8 cellular contexts compared by ENCODE assay signal in genomic region chr11:62880231-62880802, GRCh38. TPM values are rescaled to one million over a fixed set of nuclear protein-coding genes. Genes with fewer than 3 reads are reported as not detected.
DNase-seq lines count a peak whose midpoint lies in the region; ATAC-seq and TF ChIP-seq lines count a peak whose summit lies in the region.

No MANE protein-coding gene starts in this region.

- peak overlapping the region; percentile 98 for H3K9ac ChIP-seq in OCI-LY1 (ENCODE audit: low read length)

- peak overlapping the region; percentile 85 for H3K27ac ChIP-seq in OCI-LY1 (ENCODE audit: low read depth, low read length, poor library complexity, severe bottlenecking)

- no peaks in the 10 kb centered on the region for H3K9me2 ChIP-seq in OCI-LY1 (ENCODE audit: low read depth, low read length)

- peaks cover 80% of the 10 kb centered on the region for H3K36me3 ChIP-seq in OCI-LY1 (ENCODE audit: insufficient read depth, low read length)

- H3K27me3 ChIP-seq in OCI-LY1 (ENCODE audit: insufficient read depth, low read length) = no peaks in the 10 kb centered on the region

- H3K9me3 ChIP-seq in OCI-LY1 (ENCODE audit: low read length) = no peaks in the 10 kb centered on the region

- H3K27me3 Mint-ChIP-seq in activated CD4-positive, alpha-beta T cell treated with anti-CD3 and anti-CD28 coated beads for 36 hours = no peaks in the 10 kb centered on the region
- peaks cover 30% of the 10 kb centered on the region for H3K27me3 Mint-ChIP-seq in brain

- H3K36me3 Mint-ChIP-seq in activated CD4-positive, alpha-beta T cell treated with anti-CD3 and anti-CD28 coated beads for 36 hours (ENCODE audit: low read depth) = peaks cover 72% of the 10 kb centered on the region
- peaks cover 37% of the 10 kb centered on the region for H3K36me3 Mint-ChIP-seq in brain

- no peak overlapping the region for H2AFZ ChIP-seq in OCI-LY1 (ENCODE audit: low read length)

- ATAC-seq in activated CD4-positive, alpha-beta T cell treated with anti-CD3 and anti-CD28 coated beads for 36 hours = peak; percentile 40
- peak; percentile 24 for ATAC-seq in HG02610 (IDR thresholded peaks at IDR 0.05; ENCODE audit: unreplicated experiment)

- H3K9me3 Mint-ChIP-seq in activated CD4-positive, alpha-beta T cell treated with anti-CD3 and anti-CD28 coated beads for 36 hours (ENCODE audit: low read depth) = no peaks in the 10 kb centered on the region
- peaks cover 0 to 6% (median 0%) of the 10 kb centered on the region in 5 experiments for H3K9me3 Mint-ChIP-seq in brain

- TF ChIP-seq CTCF in OCI-LY1 (IDR thresholded peaks at IDR 0.05; ENCODE audit: low read length) = no peak
- TF ChIP-seq CTCF in brain (conservative IDR thresholded peaks at IDR 0.05) = no peak

- POLR2A ChIA-PET in activated CD4-positive, alpha-beta T cell treated with anti-CD3 and anti-CD28 coated beads for 36 hours (lab: Charles Lee) = interaction anchor here (1.3 to 6.1 kb wide), 5 partner anchors 10 to 40 kb away, joined by 7 to 71 read pairs (median 13); partner anchors contain the start of gene WDR74

- CTCF ChIA-PET in activated CD4-positive, alpha-beta T cell treated with anti-CD3 and anti-CD28 coated beads for 36 hours (lab: Charles Lee) = interaction anchor here (0.8 to 2.1 kb wide), 7 partner anchors 10 to 455 kb away, joined by 3 to 17 read pairs (median 4); partner anchors contain the start of genes LBHD1, TMEM179B and UQCC3

- no peaks in the 10 kb centered on the region for H4K20me1 ChIP-seq in OCI-LY1 (ENCODE audit: insufficient read depth, low read length)

- DNase-seq in activated CD4-positive, alpha-beta T cell treated with anti-CD3 and anti-CD28 coated beads for 36 hours = peak; percentile 74
- DNase-seq in activated CD4-positive, alpha-beta T cell treated with anti-CD3 and anti-CD28 coated beads for 4 hours = no peak
- DNase-seq in kidney glomerular epithelial cell (lab: John Stamatoyannopoulos, UW) (peak; percentile 71), cortex of kidney (lab: John Stamatoyannopoulos, UW) (no peak)
- peak; percentile 21 for DNase-seq in stimulated activated CD8-positive, alpha-beta memory T cell treated with anti-CD3 and anti-CD28 coated beads, Interleukin-4, amount 100 ng/mL, for 24 hours (ENCODE audit: low read depth)

- peak overlapping the region; percentile 72 for H3K4me3 ChIP-seq in OCI-LY1 (ENCODE audit: low read depth, low read length, poor library complexity, severe bottlenecking)

- peaks cover 34% of the 10 kb centered on the region for H3K4me1 ChIP-seq in OCI-LY1 (ENCODE audit: insufficient read depth, low read length, severe bottlenecking)

- H3K4me3 Mint-ChIP-seq in activated CD4-positive, alpha-beta T cell treated with anti-CD3 and anti-CD28 coated beads for 36 hours = peak overlapping the region; percentile 99
- peak overlapping the region; percentile 99 to 100 (median 100) for H3K4me3 Mint-ChIP-seq in brain

- no peaks in the 10 kb centered on the region for H3F3A ChIP-seq in OCI-LY1 (ENCODE audit: insufficient read depth, low read length)

- H3K27ac Mint-ChIP-seq in activated CD4-positive, alpha-beta T cell treated with anti-CD3 and anti-CD28 coated beads for 36 hours = peak overlapping the region; percentile 100
- H3K27ac Mint-ChIP-seq in brain = peak overlapping the region; percentile 100

- peak overlapping the region; percentile 93 for H3K4me2 ChIP-seq in OCI-LY1 (ENCODE audit: low read length)

- intact Hi-C loops in activated CD4-positive, alpha-beta T cell treated with anti-CD3 and anti-CD28 coated beads for 36 hours (cut with DNase I, micrococcal nuclease) = loop anchor here (1.0 to 10.0 kb wide), 12 partner anchors 48 to 1424 kb away; partner anchors contain the start of genes ATL3 (in 1 of the 2), CATSPERZ (in 1 of the 2), ESRRA (in 1 of the 2) and NXF1 (in 1 of the 2)

- peaks cover 39% of the 10 kb centered on the region for H3K4me1 Mint-ChIP-seq in activated CD4-positive, alpha-beta T cell treated with anti-CD3 and anti-CD28 coated beads for 36 hours
- H3K4me1 Mint-ChIP-seq in brain = peaks cover 62% of the 10 kb centered on the region

- peaks cover 9% of the 10 kb centered on the region for H3K79me2 ChIP-seq in OCI-LY1 (ENCODE audit: insufficient read depth, low read length)

RNA-seq across cellular contexts. Expression of gene SLC3A2, which starts 0.4 kb away (rescaled TPM):
- total RNA-seq in activated CD4-positive, alpha-beta T cell treated with anti-CD3 and anti-CD28 coated beads for 36 hours = 100 to 1,000 TPM; 401 to 402 TPM
- polyA plus RNA-seq in brain (ENCODE audit: insufficient read depth, low read depth, low replicate concordance) = 175 TPM

RNA-seq across cellular contexts. Expression of gene CHRM1, which starts 40.8 kb away (rescaled TPM):
- not detected for total RNA-seq in activated CD4-positive, alpha-beta T cell treated with anti-CD3 and anti-CD28 coated beads for 36 hours
- polyA plus RNA-seq in brain (ENCODE audit: insufficient read depth, low read depth, low replicate concordance) = 18.8 TPM

RNA-seq across cellular contexts. Expression of gene WDR74, which starts 40.9 kb away (rescaled TPM):
- 10 to 100 TPM; 83.1 to 93.1 TPM for total RNA-seq in activated CD4-positive, alpha-beta T cell treated with anti-CD3 and anti-CD28 coated beads for 36 hours
- 58.7 TPM for polyA plus RNA-seq in brain (ENCODE audit: insufficient read depth, low read depth, low replicate concordance)

RNA-seq across cellular contexts. Expression of gene TEX54, which starts 47.7 kb away (rescaled TPM):
- under 1 TPM in 1 of 2 experiments, not detected in 1; 0.42 TPM for total RNA-seq in activated CD4-positive, alpha-beta T cell treated with anti-CD3 and anti-CD28 coated beads for 36 hours
- not detected for polyA plus RNA-seq in brain (ENCODE audit: insufficient read depth, low read depth, low replicate concordance)

RNA-seq across cellular contexts. Expression of gene STX5, which starts 48.5 kb away (rescaled TPM):
- total RNA-seq in activated CD4-positive, alpha-beta T cell treated with anti-CD3 and anti-CD28 coated beads for 36 hours = 10 to 100 TPM; 19.3 to 21.8 TPM
- 75.3 TPM for polyA plus RNA-seq in brain (ENCODE audit: insufficient read depth, low read depth, low replicate concordance)

Comparison
In these comparisons a context has a peak if more than half of its experiments do, and no peak if none do; other contexts are left out.
1. DNase-seq: peak in activated CD4-positive, alpha-beta T cell treated with anti-CD3 and anti-CD28 coated beads for 36 hours (single experiment), kidney glomerular epithelial cell (single experiment) and stimulated activated CD8-positive, alpha-beta memory T cell treated with anti-CD3 and anti-CD28 coated beads, Interleukin-4, amount 100 ng/mL, for 24 hours (single experiment); none in activated CD4-positive, alpha-beta T cell treated with anti-CD3 and anti-CD28 coated beads for 4 hours (0 of 2) and cortex of kidney (single experiment).